ENCODE assay signal across 1 cellular context in the genomic region with DNA sequence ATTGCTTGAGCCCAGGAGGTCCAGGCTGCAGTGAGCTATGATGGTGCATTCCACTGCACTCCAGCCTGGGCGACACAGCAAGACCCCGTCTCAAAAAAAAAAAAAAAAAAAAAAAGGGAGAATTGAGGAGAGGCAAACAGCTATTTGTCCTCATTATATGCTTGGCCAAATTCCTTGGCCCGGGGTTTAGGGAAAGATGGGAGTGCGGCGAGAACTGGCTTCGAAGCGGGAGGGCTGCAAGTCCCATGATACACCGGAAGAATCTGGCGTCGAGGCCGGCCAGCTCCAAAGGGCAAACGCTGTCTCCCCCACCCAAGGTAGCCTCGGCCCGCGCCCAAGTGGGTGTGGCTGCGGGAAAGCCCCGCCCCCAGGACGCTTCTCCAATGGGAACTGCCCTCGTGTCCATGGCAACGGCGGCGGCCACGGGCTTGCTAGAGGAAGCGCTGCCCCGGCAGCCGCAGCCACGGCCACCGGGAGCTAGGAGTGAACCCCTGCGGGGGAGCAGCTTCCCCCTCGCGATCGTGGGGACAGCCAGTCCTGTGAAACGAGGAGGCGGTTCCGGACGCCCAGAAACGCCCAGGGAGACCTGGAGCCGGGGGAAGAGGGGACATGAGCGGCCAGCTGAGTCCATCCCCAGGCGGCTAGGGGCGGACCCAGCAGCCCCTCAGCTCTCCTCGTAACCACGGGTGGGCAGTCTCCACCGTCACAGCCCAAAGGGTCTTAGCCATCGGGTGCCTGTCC.
A peak's percentile ranks its signal among the peaks of the same experiment; 100 is the strongest.
TF ChIP-seq lines count a peak whose summit lies in the region.

A gene with protein sequence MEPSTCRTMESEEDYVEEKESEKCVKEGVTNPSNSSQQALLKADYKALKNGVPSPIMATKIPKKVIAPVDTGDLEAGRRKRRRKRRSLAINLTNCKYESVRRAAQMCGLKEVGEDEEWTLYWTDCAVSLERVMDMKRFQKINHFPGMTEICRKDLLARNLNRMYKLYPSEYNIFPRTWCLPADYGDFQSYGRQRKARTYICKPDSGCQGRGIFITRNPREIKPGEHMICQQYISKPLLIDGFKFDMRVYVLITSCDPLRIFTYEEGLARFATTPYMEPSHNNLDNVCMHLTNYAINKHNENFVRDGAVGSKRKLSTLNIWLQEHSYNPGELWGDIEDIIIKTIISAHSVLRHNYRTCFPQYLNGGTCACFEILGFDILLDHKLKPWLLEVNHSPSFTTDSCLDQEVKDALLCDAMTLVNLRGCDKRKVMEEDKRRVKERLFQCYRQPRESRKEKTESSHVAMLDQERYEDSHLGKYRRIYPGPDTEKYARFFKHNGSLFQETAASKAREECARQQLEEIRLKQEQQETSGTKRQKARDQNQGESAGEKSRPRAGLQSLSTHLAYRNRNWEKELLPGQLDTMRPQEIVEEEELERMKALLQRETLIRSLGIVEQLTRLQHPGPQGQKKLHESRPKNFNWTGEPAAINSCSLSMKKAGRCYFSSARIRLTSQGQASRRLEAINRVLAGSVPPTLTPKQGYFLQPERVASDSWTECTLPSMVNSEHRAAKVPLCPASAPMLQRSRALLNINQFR (plus strand): TSS at position 434 of the 741 bp plus-strand sequence. CDS start 1,075 bp downstream, outside the sequence.

TF ChIP-seq in HEK293, 187 proteins besides CTCF, POLR2A, EP300 and RAD21 (continued from another document and continues in another):
- TF ChIP-seq, protein P1, sequence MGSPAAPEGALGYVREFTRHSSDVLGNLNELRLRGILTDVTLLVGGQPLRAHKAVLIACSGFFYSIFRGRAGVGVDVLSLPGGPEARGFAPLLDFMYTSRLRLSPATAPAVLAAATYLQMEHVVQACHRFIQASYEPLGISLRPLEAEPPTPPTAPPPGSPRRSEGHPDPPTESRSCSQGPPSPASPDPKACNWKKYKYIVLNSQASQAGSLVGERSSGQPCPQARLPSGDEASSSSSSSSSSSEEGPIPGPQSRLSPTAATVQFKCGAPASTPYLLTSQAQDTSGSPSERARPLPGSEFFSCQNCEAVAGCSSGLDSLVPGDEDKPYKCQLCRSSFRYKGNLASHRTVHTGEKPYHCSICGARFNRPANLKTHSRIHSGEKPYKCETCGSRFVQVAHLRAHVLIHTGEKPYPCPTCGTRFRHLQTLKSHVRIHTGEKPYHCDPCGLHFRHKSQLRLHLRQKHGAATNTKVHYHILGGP (tag by site-specific recombination; IDR thresholded peaks at IDR 0.05) = no peak
- peak; percentile 89 for TF ChIP-seq SP2 (tag by site-specific recombination; IDR thresholded peaks at IDR 0.05)
- TF ChIP-seq KLF9 (tag by site-specific recombination; IDR thresholded peaks at IDR 0.05; ENCODE audit: low read depth) = peak; percentile 81
- TF ChIP-seq, protein P2, sequence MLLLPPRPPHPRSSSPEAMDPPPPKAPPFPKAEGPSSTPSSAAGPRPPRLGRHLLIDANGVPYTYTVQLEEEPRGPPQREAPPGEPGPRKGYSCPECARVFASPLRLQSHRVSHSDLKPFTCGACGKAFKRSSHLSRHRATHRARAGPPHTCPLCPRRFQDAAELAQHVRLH (tag by site-specific recombination; IDR thresholded peaks at IDR 0.05) = no peak; the same call in 1 of the 2 replicates
- TF ChIP-seq, protein P3, sequence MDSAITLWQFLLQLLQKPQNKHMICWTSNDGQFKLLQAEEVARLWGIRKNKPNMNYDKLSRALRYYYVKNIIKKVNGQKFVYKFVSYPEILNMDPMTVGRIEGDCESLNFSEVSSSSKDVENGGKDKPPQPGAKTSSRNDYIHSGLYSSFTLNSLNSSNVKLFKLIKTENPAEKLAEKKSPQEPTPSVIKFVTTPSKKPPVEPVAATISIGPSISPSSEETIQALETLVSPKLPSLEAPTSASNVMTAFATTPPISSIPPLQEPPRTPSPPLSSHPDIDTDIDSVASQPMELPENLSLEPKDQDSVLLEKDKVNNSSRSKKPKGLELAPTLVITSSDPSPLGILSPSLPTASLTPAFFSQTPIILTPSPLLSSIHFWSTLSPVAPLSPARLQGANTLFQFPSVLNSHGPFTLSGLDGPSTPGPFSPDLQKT (IDR thresholded peaks at IDR 0.05; ENCODE audit: borderline replicate concordance, low read depth, low read length) = no peak
- TF ChIP-seq ZNF626 (tag by site-specific recombination; IDR thresholded peaks at IDR 0.05) = no peak
- TF ChIP-seq, protein P4, sequence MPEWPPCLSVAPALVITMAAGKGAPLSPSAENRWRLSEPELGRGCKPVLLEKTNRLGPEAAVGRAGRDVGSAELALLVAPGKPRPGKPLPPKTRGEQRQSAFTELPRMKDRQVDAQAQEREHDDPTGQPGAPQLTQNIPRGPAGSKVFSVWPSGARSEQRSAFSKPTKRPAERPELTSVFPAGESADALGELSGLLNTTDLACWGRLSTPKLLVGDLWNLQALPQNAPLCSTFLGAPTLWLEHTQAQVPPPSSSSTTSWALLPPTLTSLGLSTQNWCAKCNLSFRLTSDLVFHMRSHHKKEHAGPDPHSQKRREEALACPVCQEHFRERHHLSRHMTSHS (tag by site-specific recombination; IDR thresholded peaks at IDR 0.05) = no peak
- TF ChIP-seq, protein P5, sequence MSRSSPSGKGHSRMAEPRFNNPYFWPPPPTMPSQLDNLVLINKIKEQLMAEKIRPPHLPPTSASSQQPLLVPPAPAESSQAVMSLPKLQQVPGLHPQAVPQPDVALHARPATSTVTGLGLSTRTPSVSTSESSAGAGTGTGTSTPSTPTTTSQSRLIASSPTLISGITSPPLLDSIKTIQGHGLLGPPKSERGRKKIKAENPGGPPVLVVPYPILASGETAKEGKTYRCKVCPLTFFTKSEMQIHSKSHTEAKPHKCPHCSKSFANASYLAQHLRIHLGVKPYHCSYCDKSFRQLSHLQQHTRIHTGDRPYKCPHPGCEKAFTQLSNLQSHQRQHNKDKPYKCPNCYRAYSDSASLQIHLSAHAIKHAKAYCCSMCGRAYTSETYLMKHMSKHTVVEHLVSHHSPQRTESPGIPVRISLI (tag by site-specific recombination; IDR thresholded peaks at IDR 0.05) = peak; percentile 73
- no peak for TF ChIP-seq ZNF664 (tag by site-specific recombination; IDR thresholded peaks at IDR 0.05)
- TF ChIP-seq, protein P6, sequence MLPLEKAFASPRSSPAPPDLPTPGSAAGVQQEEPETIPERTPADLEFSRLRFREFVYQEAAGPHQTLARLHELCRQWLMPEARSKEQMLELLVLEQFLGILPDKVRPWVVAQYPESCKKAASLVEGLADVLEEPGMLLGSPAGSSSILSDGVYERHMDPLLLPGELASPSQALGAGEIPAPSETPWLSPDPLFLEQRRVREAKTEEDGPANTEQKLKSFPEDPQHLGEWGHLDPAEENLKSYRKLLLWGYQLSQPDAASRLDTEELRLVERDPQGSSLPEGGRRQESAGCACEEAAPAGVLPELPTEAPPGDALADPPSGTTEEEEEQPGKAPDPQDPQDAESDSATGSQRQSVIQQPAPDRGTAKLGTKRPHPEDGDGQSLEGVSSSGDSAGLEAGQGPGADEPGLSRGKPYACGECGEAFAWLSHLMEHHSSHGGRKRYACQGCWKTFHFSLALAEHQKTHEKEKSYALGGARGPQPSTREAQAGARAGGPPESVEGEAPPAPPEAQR (tag by site-specific recombination; IDR thresholded peaks at IDR 0.05) = no peak
- no peak for TF ChIP-seq ZNF112 (tag by site-specific recombination; IDR thresholded peaks at IDR 0.05)
- TF ChIP-seq ZFP69B (tag by site-specific recombination; IDR thresholded peaks at IDR 0.05) = no peak
- TF ChIP-seq OVOL3 (tag by site-specific recombination; IDR thresholded peaks at IDR 0.05) = no peak
- no peak; the same call in 1 of the 2 replicates for TF ChIP-seq ZNF600 (tag by site-specific recombination; IDR thresholded peaks at IDR 0.05)
- TF ChIP-seq ZBTB7A (tag by site-specific recombination; IDR thresholded peaks at IDR 0.05; ENCODE audit: low read depth) = no peak
- peak; percentile 59 for TF ChIP-seq SP3 (tag by site-specific recombination; IDR thresholded peaks at IDR 0.05)
- TF ChIP-seq ZNF560 (tag by site-specific recombination; IDR thresholded peaks at IDR 0.05; ENCODE audit: borderline replicate concordance) = no peak
- no peak for TF ChIP-seq ZNF354C (tag by site-specific recombination; IDR thresholded peaks at IDR 0.05; ENCODE audit: borderline replicate concordance, low read depth)
- TF ChIP-seq ZNF266 (tag by site-specific recombination; IDR thresholded peaks at IDR 0.05; ENCODE audit: low read depth) = no peak
- TF ChIP-seq ZNF792 (tag by site-specific recombination; IDR thresholded peaks at IDR 0.05) = no peak
- TF ChIP-seq ZNF623 (tag by site-specific recombination; IDR thresholded peaks at IDR 0.05) = no peak
- TF ChIP-seq, protein P7, sequence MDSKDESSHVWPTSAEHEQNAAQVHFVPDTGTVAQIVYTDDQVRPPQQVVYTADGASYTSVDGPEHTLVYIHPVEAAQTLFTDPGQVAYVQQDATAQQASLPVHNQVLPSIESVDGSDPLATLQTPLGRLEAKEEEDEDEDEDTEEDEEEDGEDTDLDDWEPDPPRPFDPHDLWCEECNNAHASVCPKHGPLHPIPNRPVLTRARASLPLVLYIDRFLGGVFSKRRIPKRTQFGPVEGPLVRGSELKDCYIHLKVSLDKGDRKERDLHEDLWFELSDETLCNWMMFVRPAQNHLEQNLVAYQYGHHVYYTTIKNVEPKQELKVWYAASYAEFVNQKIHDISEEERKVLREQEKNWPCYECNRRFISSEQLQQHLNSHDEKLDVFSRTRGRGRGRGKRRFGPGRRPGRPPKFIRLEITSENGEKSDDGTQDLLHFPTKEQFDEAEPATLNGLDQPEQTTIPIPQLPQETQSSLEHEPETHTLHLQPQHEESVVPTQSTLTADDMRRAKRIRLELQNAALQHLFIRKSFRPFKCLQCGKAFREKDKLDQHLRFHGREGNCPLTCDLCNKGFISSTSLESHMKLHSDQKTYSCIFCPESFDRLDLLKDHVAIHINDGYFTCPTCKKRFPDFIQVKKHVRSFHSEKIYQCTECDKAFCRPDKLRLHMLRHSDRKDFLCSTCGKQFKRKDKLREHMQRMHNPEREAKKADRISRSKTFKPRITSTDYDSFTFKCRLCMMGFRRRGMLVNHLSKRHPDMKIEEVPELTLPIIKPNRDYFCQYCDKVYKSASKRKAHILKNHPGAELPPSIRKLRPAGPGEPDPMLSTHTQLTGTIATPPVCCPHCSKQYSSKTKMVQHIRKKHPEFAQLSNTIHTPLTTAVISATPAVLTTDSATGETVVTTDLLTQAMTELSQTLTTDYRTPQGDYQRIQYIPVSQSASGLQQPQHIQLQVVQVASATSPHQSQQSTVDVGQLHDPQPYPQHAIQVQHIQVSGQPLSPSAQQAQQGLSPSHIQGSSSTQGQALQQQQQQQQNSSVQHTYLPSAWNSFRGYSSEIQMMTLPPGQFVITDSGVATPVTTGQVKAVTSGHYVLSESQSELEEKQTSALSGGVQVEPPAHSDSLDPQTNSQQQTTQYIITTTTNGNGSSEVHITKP (tag by site-specific recombination; IDR thresholded peaks at IDR 0.05) = peak; percentile 96
- TF ChIP-seq, protein P8, sequence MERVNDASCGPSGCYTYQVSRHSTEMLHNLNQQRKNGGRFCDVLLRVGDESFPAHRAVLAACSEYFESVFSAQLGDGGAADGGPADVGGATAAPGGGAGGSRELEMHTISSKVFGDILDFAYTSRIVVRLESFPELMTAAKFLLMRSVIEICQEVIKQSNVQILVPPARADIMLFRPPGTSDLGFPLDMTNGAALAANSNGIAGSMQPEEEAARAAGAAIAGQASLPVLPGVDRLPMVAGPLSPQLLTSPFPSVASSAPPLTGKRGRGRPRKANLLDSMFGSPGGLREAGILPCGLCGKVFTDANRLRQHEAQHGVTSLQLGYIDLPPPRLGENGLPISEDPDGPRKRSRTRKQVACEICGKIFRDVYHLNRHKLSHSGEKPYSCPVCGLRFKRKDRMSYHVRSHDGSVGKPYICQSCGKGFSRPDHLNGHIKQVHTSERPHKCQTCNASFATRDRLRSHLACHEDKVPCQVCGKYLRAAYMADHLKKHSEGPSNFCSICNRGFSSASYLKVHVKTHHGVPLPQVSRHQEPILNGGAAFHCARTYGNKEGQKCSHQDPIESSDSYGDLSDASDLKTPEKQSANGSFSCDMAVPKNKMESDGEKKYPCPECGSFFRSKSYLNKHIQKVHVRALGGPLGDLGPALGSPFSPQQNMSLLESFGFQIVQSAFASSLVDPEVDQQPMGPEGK (tag by site-specific recombination; IDR thresholded peaks at IDR 0.05) = peak; percentile 48; the same call in 1 of the 2 replicates
- TF ChIP-seq, protein P9, sequence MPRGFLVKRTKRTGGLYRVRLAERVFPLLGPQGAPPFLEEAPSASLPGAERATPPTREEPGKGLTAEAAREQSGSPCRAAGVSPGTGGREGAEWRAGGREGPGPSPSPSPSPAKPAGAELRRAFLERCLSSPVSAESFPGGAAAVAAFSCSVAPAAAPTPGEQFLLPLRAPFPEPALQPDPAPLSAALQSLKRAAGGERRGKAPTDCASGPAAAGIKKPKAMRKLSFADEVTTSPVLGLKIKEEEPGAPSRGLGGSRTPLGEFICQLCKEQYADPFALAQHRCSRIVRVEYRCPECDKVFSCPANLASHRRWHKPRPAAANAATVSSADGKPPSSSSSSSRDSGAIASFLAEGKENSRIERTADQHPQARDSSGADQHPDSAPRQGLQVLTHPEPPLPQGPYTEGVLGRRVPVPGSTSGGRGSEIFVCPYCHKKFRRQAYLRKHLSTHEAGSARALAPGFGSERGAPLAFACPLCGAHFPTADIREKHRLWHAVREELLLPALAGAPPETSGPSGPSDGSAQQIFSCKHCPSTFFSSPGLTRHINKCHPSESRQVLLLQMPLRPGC (tag by site-specific recombination; IDR thresholded peaks at IDR 0.05) = 0 out of 2 replicates have a peak, but pooled peaks have one; percentile 23
- TF ChIP-seq ZNF777 (tag by site-specific recombination; IDR thresholded peaks at IDR 0.05; ENCODE audit: borderline replicate concordance) = peak; percentile 45; the same call in 1 of the 2 replicates
- no peak for TF ChIP-seq GFI1B (tag by site-specific recombination; IDR thresholded peaks at IDR 0.05)
- TF ChIP-seq, protein P10, sequence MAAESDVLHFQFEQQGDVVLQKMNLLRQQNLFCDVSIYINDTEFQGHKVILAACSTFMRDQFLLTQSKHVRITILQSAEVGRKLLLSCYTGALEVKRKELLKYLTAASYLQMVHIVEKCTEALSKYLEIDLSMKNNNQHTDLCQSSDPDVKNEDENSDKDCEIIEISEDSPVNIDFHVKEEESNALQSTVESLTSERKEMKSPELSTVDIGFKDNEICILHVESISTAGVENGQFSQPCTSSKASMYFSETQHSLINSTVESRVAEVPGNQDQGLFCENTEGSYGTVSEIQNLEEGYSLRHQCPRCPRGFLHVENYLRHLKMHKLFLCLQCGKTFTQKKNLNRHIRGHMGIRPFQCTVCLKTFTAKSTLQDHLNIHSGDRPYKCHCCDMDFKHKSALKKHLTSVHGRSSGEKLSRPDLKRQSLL (tag by site-specific recombination; IDR thresholded peaks at IDR 0.05) = no peak
- TF ChIP-seq YY2 (tag by site-specific recombination; IDR thresholded peaks at IDR 0.05) = no peak
- no peak for TF ChIP-seq ZNF529 (tag by site-specific recombination; IDR thresholded peaks at IDR 0.05; ENCODE audit: insufficient replicate concordance)
- peak; percentile 60 for TF ChIP-seq ZNF341 (tag by site-specific recombination; IDR thresholded peaks at IDR 0.05; ENCODE audit: low read depth)
- TF ChIP-seq ZNF521 (tag by site-specific recombination; IDR thresholded peaks at IDR 0.05) = no peak
- TF ChIP-seq ZIC2 (tag by site-specific recombination; IDR thresholded peaks at IDR 0.05) = peak; percentile 63
- no peak for TF ChIP-seq ZNF132 (tag by site-specific recombination; IDR thresholded peaks at IDR 0.05; ENCODE audit: borderline replicate concordance)
- TF ChIP-seq MZF1 (tag by site-specific recombination; IDR thresholded peaks at IDR 0.05; ENCODE audit: borderline replicate concordance) = no peak
- TF ChIP-seq ZNF404 (tag by site-specific recombination; IDR thresholded peaks at IDR 0.05) = no peak
- TF ChIP-seq GLIS1 (tag by site-specific recombination; IDR thresholded peaks at IDR 0.05) = peak; percentile 83
- no peak for TF ChIP-seq ZNF610 (tag by site-specific recombination; IDR thresholded peaks at IDR 0.05; ENCODE audit: borderline replicate concordance)
- TF ChIP-seq ZNF202 (tag by site-specific recombination; IDR thresholded peaks at IDR 0.05; ENCODE audit: borderline replicate concordance) = no peak
- TF ChIP-seq YY1 (tag by site-specific recombination; IDR thresholded peaks at IDR 0.05) = 0 out of 2 replicates have a peak, but pooled peaks have one; percentile 5
- TF ChIP-seq SETDB1 (IDR thresholded peaks at IDR 0.05; ENCODE audit: insufficient read length, low read length) = no peak
